In the genomic region with DNA sequence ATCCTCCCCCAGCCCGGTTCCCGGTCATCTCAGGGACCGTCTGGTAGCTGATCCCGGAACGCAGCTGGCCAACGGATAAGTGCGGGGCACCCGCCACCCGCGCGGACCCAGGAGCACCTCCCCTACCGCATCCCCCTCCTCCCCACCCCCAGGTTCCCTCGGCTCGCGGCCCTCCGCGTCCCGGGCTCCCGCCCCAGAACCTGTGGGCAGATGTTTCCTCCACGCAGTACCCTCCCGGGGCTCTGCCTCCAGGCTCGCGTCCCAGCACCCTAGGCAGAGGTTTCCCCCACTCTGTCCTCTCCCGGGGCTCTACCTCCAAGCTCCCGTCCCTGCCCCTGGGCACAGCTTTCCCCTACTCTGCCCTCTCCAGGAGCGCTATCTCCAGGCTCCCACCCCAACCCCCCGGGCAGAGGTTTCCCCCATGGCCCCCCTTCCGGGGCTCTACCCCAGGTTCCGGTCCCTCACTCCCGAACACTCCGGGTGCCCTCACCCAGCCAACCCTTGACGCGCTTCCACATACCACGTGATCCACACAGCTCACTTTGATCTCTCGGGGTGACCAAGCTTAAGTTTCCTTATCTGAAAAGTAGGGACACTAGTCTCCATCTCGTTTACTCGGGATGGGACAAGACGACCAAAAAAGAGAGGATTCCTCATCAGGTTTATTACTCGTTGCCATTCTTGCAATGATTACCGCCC, we compare ENCODE assay signal across 8 cellular contexts. TPM values are rescaled to one million over a fixed set of nuclear protein-coding genes. Genes with fewer than 3 reads are reported as not detected.
DNase-seq lines count a peak whose midpoint lies in the region; ATAC-seq and TF ChIP-seq lines count a peak whose summit lies in the region.

Gene CCDC38 (minus strand): TSS at position 83 of the 699 bp plus-strand sequence. CDS start 6,105 bp downstream, outside the sequence.

- H3K27ac Mint-ChIP-seq in activated T-helper 1 cell treated with anti-CD3 and anti-CD28 coated beads, Interleukin-12 subunit alpha, Interleukin-12 subunit beta, Interleukin-2, Interleukin-4 antibody, amounts not matched to agents 30 ng/mL and 10 ng/mL and 1 ng/mL, durations not matched to agents 14 hours and 24 hours and 36 hours = peak within 1 kb of the TSS; percentile 95
- peak within 1 kb of the TSS in 2 of 3 experiments; percentile 61 to 64 for H3K27ac Mint-ChIP-seq in nephron
- peak within 1 kb of the TSS; percentile 91 for H3K27ac Mint-ChIP-seq in stimulated activated naive CD8-positive, alpha-beta T cell treated with anti-CD3 and anti-CD28 coated beads, Interleukin-15, Interleukin-2, amounts not matched to agents 100 ng/mL and 50 ng/mL, for 24 hours

- no peaks in the 10 kb centered on the region for H3K36me3 Mint-ChIP-seq in activated T-helper 1 cell treated with anti-CD3 and anti-CD28 coated beads, Interleukin-12 subunit alpha, Interleukin-12 subunit beta, Interleukin-2, Interleukin-4 antibody, amounts not matched to agents 30 ng/mL and 10 ng/mL and 1 ng/mL, durations not matched to agents 14 hours and 24 hours and 36 hours (ENCODE audit: low read depth)
- H3K36me3 Mint-ChIP-seq in nephron (ENCODE audit: low read depth) = no peaks in the 10 kb centered on the region
- no peaks in the 10 kb centered on the region for H3K36me3 Mint-ChIP-seq in stimulated activated naive CD8-positive, alpha-beta T cell treated with anti-CD3 and anti-CD28 coated beads, Interleukin-15, Interleukin-2, amounts not matched to agents 100 ng/mL and 50 ng/mL, for 24 hours (ENCODE audit: low read depth)

- TF ChIP-seq EP300 in Ishikawa (IDR thresholded peaks at IDR 0.05; ENCODE audit: borderline replicate concordance) = no peak

- peak; percentile 99 for ATAC-seq in GM21723 (IDR thresholded peaks at IDR 0.05; ENCODE audit: unreplicated experiment)

- peak within 1 kb of the TSS; percentile 92 for H3K4me3 Mint-ChIP-seq in activated T-helper 1 cell treated with anti-CD3 and anti-CD28 coated beads, Interleukin-12 subunit alpha, Interleukin-12 subunit beta, Interleukin-2, Interleukin-4 antibody, amounts not matched to agents 30 ng/mL and 10 ng/mL and 1 ng/mL, durations not matched to agents 14 hours and 24 hours and 36 hours
- peak within 1 kb of the TSS; percentile 89 to 93 (median 92) for H3K4me3 Mint-ChIP-seq in nephron
- H3K4me3 Mint-ChIP-seq in stimulated activated naive CD8-positive, alpha-beta T cell treated with anti-CD3 and anti-CD28 coated beads, Interleukin-15, Interleukin-2, amounts not matched to agents 100 ng/mL and 50 ng/mL, for 24 hours = peak within 1 kb of the TSS; percentile 93

- intact Hi-C loops in activated T-helper 1 cell treated with anti-CD3 and anti-CD28 coated beads, Interleukin-12 subunit alpha, Interleukin-12 subunit beta, Interleukin-2, Interleukin-4 antibody, amounts not matched to agents 30 ng/mL and 10 ng/mL and 1 ng/mL, durations not matched to agents 14 hours and 24 hours and 36 hours (cut with micrococcal nuclease) = loop anchor here (2.0 to 10.0 kb wide), 12 partner anchors 24 to 964 kb away; partner anchors contain the start of genes LTA4H, METAP2, NDUFA12 and NEDD1

- DNase-seq in DMS79 (lab: John Stamatoyannopoulos, UW) (peak; percentile 46), RKO (ENCODE audit: low spot score) (peak; percentile 92), fibroblast of pulmonary artery (ENCODE audit: low read depth) (peak; percentile 29)
- DNase-seq in activated T-helper 1 cell treated with anti-CD3 and anti-CD28 coated beads, Interleukin-12 subunit alpha, Interleukin-12 subunit beta, Interleukin-2, Interleukin-4 antibody, amounts not matched to agents 30 ng/mL and 10 ng/mL and 1 ng/mL, durations not matched to agents 14 hours and 24 hours and 36 hours (ENCODE audit: low spot score) = peak; percentile 78

- no peaks in the 10 kb centered on the region for H3K9me3 Mint-ChIP-seq in activated T-helper 1 cell treated with anti-CD3 and anti-CD28 coated beads, Interleukin-12 subunit alpha, Interleukin-12 subunit beta, Interleukin-2, Interleukin-4 antibody, amounts not matched to agents 30 ng/mL and 10 ng/mL and 1 ng/mL, durations not matched to agents 14 hours and 24 hours and 36 hours
- no peaks in the 10 kb centered on the region for H3K9me3 Mint-ChIP-seq in nephron
- H3K9me3 Mint-ChIP-seq in stimulated activated naive CD8-positive, alpha-beta T cell treated with anti-CD3 and anti-CD28 coated beads, Interleukin-15, Interleukin-2, amounts not matched to agents 100 ng/mL and 50 ng/mL, for 24 hours = no peaks in the 10 kb centered on the region

- peaks cover 24% of the 10 kb centered on the region for H3K27me3 Mint-ChIP-seq in activated T-helper 1 cell treated with anti-CD3 and anti-CD28 coated beads, Interleukin-12 subunit alpha, Interleukin-12 subunit beta, Interleukin-2, Interleukin-4 antibody, amounts not matched to agents 30 ng/mL and 10 ng/mL and 1 ng/mL, durations not matched to agents 14 hours and 24 hours and 36 hours (ENCODE audit: insufficient read depth)
- peaks cover 23% of the 10 kb centered on the region for H3K27me3 Mint-ChIP-seq in nephron (ENCODE audit: low read depth)
- H3K27me3 Mint-ChIP-seq in stimulated activated naive CD8-positive, alpha-beta T cell treated with anti-CD3 and anti-CD28 coated beads, Interleukin-15, Interleukin-2, amounts not matched to agents 100 ng/mL and 50 ng/mL, for 24 hours = no peaks in the 10 kb centered on the region

- no peak for TF ChIP-seq CTCF in fibroblast of pulmonary artery (IDR thresholded peaks at IDR 0.05; ENCODE audit: low read length, missing control alignments)
- TF ChIP-seq CTCF in nephron (IDR thresholded peaks at IDR 0.05; ENCODE audit: unreplicated experiment in 3 of 3) = no peak

- H3K4me1 Mint-ChIP-seq in activated T-helper 1 cell treated with anti-CD3 and anti-CD28 coated beads, Interleukin-12 subunit alpha, Interleukin-12 subunit beta, Interleukin-2, Interleukin-4 antibody, amounts not matched to agents 30 ng/mL and 10 ng/mL and 1 ng/mL, durations not matched to agents 14 hours and 24 hours and 36 hours (ENCODE audit: low read depth) = peaks cover 5% of the 10 kb centered on the region
- no peaks in the 10 kb centered on the region for H3K4me1 Mint-ChIP-seq in nephron
- H3K4me1 Mint-ChIP-seq in stimulated activated naive CD8-positive, alpha-beta T cell treated with anti-CD3 and anti-CD28 coated beads, Interleukin-15, Interleukin-2, amounts not matched to agents 100 ng/mL and 50 ng/mL, for 24 hours (ENCODE audit: low read depth) = peaks cover 9% of the 10 kb centered on the region

- TF ChIP-seq RAD21 in Ishikawa (IDR thresholded peaks at IDR 0.05; ENCODE audit: low read depth) = no peak

- peak within 1 kb of the TSS; percentile 60 for H3K4me3 ChIP-seq in fibroblast of pulmonary artery (replicated peaks; ENCODE audit: low read depth, low read length)

TF ChIP-seq in Ishikawa, 13 proteins besides CTCF, POLR2A, EP300 and RAD21:
- TF ChIP-seq TAF1 (IDR thresholded peaks at IDR 0.05; ENCODE audit: low read depth) (peak; percentile 42; the same call in 1 of the 2 replicates), EGR1 (IDR thresholded peaks at IDR 0.05) (no peak), TEAD4 (IDR thresholded peaks at IDR 0.05) (no peak), TCF12 (IDR thresholded peaks at IDR 0.05; ENCODE audit: low read depth) (no peak), CREB1 (IDR thresholded peaks at IDR 0.05; ENCODE audit: low read depth) (no peak), FOXM1 (IDR thresholded peaks at IDR 0.05; ENCODE audit: borderline replicate concordance, low read depth) (no peak), CEBPB (IDR thresholded peaks at IDR 0.05) (no peak), NFIC (IDR thresholded peaks at IDR 0.05) (no peak), ZBTB7A (IDR thresholded peaks at IDR 0.05; ENCODE audit: low read depth) (no peak), USF1 (IDR thresholded peaks at IDR 0.05) (peak; percentile 95), YY1 (IDR thresholded peaks at IDR 0.05; ENCODE audit: low read depth) (no peak; the same call in none of the 2 replicates), REST (IDR thresholded peaks at IDR 0.05; ENCODE audit: low read depth) (no peak)
- TF ChIP-seq, protein P1, sequence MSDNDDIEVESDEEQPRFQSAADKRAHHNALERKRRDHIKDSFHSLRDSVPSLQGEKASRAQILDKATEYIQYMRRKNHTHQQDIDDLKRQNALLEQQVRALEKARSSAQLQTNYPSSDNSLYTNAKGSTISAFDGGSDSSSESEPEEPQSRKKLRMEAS (IDR thresholded peaks at IDR 0.05) = peak; percentile 62

RNA-seq across cellular contexts. Expression of gene CCDC38, which starts in this region (rescaled TPM):
- total RNA-seq in activated T-helper 1 cell treated with anti-CD3 and anti-CD28 coated beads, Interleukin-12 subunit alpha, Interleukin-12 subunit beta, Interleukin-2, Interleukin-4 antibody, amounts not matched to agents 30 ng/mL and 10 ng/mL and 1 ng/mL, durations not matched to agents 14 hours and 24 hours and 36 hours = not detected in 2 replicates

Comparison
In these comparisons a context has a peak if more than half of its experiments do, and no peak if none do; other contexts are left out.
1. Peak in every context shown above with its lines: DNase-seq, ATAC-seq and H3K4me3 ChIP-seq.
2. Peak in DNase-seq in activated T-helper 1 cell treated with anti-CD3 and anti-CD28 coated beads, Interleukin-12 subunit alpha, Interleukin-12 subunit beta, Interleukin-2, Interleukin-4 antibody, amounts not matched to agents 30 ng/mL and 10 ng/mL and 1 ng/mL, durations not matched to agents 14 hours and 24 hours and 36 hours; RNA of the gene not detected or under 1 TPM.
3. DNase-seq: peak in every context shown above with its lines; median percentile 92 in RKO; 78 in activated T-helper 1 cell treated with anti-CD3 and anti-CD28 coated beads, Interleukin-12 subunit alpha, Interleukin-12 subunit beta, Interleukin-2, Interleukin-4 antibody, amounts not matched to agents 30 ng/mL and 10 ng/mL and 1 ng/mL, durations not matched to agents 14 hours and 24 hours and 36 hours; 46 in DMS79; 29 in fibroblast of pulmonary artery.